8 cellular contexts compared by ENCODE assay signal in the genomic region with DNA sequence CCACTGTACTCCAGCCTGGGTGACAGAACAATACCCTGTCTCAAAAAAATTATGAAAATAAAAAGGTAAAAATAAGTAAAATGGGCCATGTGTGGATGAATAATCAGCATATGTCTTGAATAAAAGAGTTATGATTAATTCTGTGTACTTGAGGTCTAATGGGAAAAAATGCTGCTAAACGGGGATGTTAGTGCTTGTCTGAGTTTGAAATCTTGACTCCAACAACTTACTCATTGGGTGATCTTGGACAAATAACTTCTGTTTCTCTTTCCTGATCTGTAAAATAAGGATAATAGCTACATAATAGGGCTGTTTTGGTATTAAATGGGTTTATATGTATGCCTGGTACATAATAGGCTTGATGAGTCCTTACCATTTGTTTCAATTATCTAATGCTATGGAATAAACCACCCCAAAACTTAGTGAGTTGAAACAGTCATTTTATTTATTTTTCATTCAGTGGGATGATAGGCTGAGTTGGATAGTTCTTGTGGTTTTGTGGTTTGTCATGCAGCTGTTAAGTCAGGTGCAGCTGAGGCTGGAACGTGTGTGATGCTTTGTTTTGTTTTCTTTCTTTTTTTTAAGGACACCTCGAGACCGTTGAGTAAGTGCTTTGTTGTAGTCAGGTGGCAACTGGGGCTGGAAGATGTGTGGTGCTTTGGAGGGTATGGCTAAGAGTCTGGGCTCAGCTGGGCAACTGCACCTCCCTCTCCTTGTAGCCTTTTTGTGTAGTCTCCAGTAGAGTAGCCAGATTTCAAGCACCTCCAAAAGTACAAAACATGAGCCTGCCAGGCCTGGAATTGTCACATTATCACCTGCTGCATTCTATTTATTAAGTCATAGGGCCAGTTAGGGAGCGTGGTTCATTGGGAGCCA. TPM values are rescaled to one million over a fixed set of nuclear protein-coding genes. Genes with fewer than 3 reads are reported as not detected.
DNase-seq lines count a peak whose midpoint lies in the region; ATAC-seq and TF ChIP-seq lines count a peak whose summit lies in the region.

No MANE protein-coding gene starts in this region.

- H3K9me3 ChIP-seq in heart left ventricle, result peaks cover 0 to 10% (median 1%) of the 10 kb centered on the region in 12 donors
- no peaks in the 10 kb centered on the region for H3K9me3 ChIP-seq in right cardiac atrium (ENCODE audit: control insufficient read depth, low read length)
- no peaks in the 10 kb centered on the region for H3K9me3 ChIP-seq in aorta (ENCODE audit: control insufficient read depth, low read length)

- 49 to 59% (median 54%) methylated on average over 5 of the region's 5 CpGs for WGBS in heart left ventricle, 4 donors
- WGBS in right cardiac atrium, result 68% methylated on average over 5 of the region's 5 CpGs
- 65 to 74% methylated on average over 5 of the region's 5 CpGs for WGBS in aorta, 2 donors

- H3K36me3 ChIP-seq in heart left ventricle, result peaks cover 0 to 38% (median 22%) of the 10 kb centered on the region in 9 donors
- H3K36me3 ChIP-seq in aorta (ENCODE audit: control insufficient read depth in 1 of 2, insufficient read depth in 2 of 2, low read length in 1 of 2), result peaks cover 0 to 2% of the 10 kb centered on the region in 2 donors
- H3K36me3 ChIP-seq in H7 (replicated peaks; ENCODE audit: control insufficient read depth, insufficient read depth, low read length), result peaks cover 5% of the 10 kb centered on the region

- TF ChIP-seq CTCF in heart left ventricle (IDR thresholded peaks at IDR 0.05), result no peak

- peaks cover 3 to 52% (median 35%) of the 10 kb centered on the region in 12 donors for H3K4me1 ChIP-seq in heart left ventricle
- peaks cover 9% of the 10 kb centered on the region for H3K4me1 ChIP-seq in right cardiac atrium (ENCODE audit: control insufficient read depth, insufficient read depth, low read length)
- H3K4me1 ChIP-seq in aorta (ENCODE audit: control insufficient read depth in 1 of 2, insufficient read depth in 2 of 2, low read length in 2 of 2), result no peaks in the 10 kb centered on the region

- peak; percentile 36 to 76 (median 41) for ATAC-seq in heart left ventricle
- ATAC-seq in right cardiac atrium, result no peak
- ATAC-seq in HG02981 (IDR thresholded peaks at IDR 0.05; ENCODE audit: unreplicated experiment), result peak; percentile 49
- ATAC-seq in aorta (ENCODE audit: low FRiP score), result no peak

- H3K4me3 ChIP-seq in heart left ventricle, result no peak overlapping the region
- H3K4me3 ChIP-seq in right cardiac atrium (ENCODE audit: low read length), result no peak overlapping the region
- H3K4me3 ChIP-seq in aorta (ENCODE audit: low read length in 2 of 2), result no peak overlapping the region
- H3K4me3 ChIP-seq in H7 (ENCODE audit: insufficient read depth, low read depth, low read length), result no peak overlapping the region

- intact Hi-C loops in heart left ventricle (cut with DNase I) (no loop called here), right cardiac atrium (cut with DNase I) (no loop called here), aorta (cut with DNase I) (no loop called here)

- H3K27ac ChIP-seq in heart left ventricle, result peak overlapping the region in 8 of 12 donors; percentile 30 to 70 (median 60)
- H3K27ac ChIP-seq in right cardiac atrium (ENCODE audit: low read length), result no peak overlapping the region
- no peak overlapping the region for H3K27ac ChIP-seq in aorta (ENCODE audit: low read depth in 1 of 2, low read length in 2 of 2)

- DNase-seq in heart left ventricle (no peak), right cardiac atrium (no peak), NCI-H2196 treated with DMSO at 0.1 percent for 48 hours (lab: John Stamatoyannopoulos, UW; ENCODE audit: unreplicated experiment) (peak; percentile 43), myocyte (ENCODE audit: low read depth) (peak; percentile 98), aorta (no peak), H7 (no peak)
- DNase-seq in activated gamma-delta T cell treated with anti-CD3 and anti-CD28 coated beads, Interleukin-2, amount 50 U/mL, for 16 hours (ENCODE audit: low read depth), result peak; percentile 41

- no peak for TF ChIP-seq POLR2A in heart left ventricle (IDR thresholded peaks at IDR 0.05)

- H3K27me3 ChIP-seq in heart left ventricle (no peaks in the 10 kb centered on the region), right cardiac atrium (ENCODE audit: control insufficient read depth, insufficient read depth) (no peaks in the 10 kb centered on the region), aorta (ENCODE audit: control insufficient read depth in 1 of 2, insufficient read depth in 2 of 2, low read length in 1 of 2) (no peaks in the 10 kb centered on the region), H7 (ENCODE audit: control insufficient read depth, insufficient read depth, low read length) (no peaks in the 10 kb centered on the region)

RNA-seq across cellular contexts. Expression of gene MDM4, which starts 4.9 kb away (rescaled TPM):
- 10 to 100 TPM in 8 of 9 donors, 1 to 10 TPM in 1; 8.9 to 48.7 (median 33.0) TPM for total RNA-seq in heart left ventricle
- 10 to 100 TPM in 1 of 2 donors, 1 to 10 TPM in 1; 5.7 to 15.0 TPM for polyA plus RNA-seq in heart left ventricle
- 10 to 100 TPM; 29.9 to 48.2 (median 34.9) TPM for total RNA-seq in right cardiac atrium
- 10.5 TPM for polyA plus RNA-seq in right cardiac atrium
- total RNA-seq in myocyte, result 27.7 and 36.3 TPM in 2 replicates
- 11.2 TPM for polyA plus RNA-seq in myocyte (2012)
- total RNA-seq in aorta, result 100 to 1,000 TPM; 104 to 141 TPM
- polyA plus RNA-seq in aorta, result 10 to 100 TPM in 1 of 2 donors, 1 to 10 TPM in 1; 4.8 to 11.0 TPM
- 15.9 and 17.6 TPM in 2 replicates for total RNA-seq in H7 (2014; rRNA removed; shearing (Covaris generic))

RNA-seq across cellular contexts. Expression of gene PIK3C2B, which starts 26.5 kb away (rescaled TPM):
- total RNA-seq in heart left ventricle (10 to 100 TPM; 12.9 to 42.5 (median 19.8) TPM), right cardiac atrium (10 to 100 TPM; 24.9 to 32.7 (median 29.0) TPM), myocyte (4.9 and 5.6 TPM in 2 replicates), aorta (10 to 100 TPM; 41.3 to 87.5 TPM)
- polyA plus RNA-seq in heart left ventricle (10 to 100 TPM in 1 of 2 donors, 1 to 10 TPM in 1; 9.2 to 11.9 TPM), right cardiac atrium (13.3 TPM), aorta (10 to 100 TPM in 1 of 2 donors, 1 to 10 TPM in 1; 9.3 to 12.4 TPM)
- 7.9 TPM for polyA plus RNA-seq in myocyte (2012)
- 14.7 and 18.1 TPM in 2 replicates for total RNA-seq in H7 (2014; rRNA removed; shearing (Covaris generic))

Comparison
In these comparisons a context has a peak if more than half of its experiments do, and no peak if none do; other contexts are left out.
1. ATAC-seq: peak in heart left ventricle (4 of 4) and HG02981 (single experiment); none in right cardiac atrium (0 of 2) and aorta (single experiment).
2. H3K27ac ChIP-seq: peak in heart left ventricle (8 of 12); none in right cardiac atrium (single experiment) and aorta (0 of 2).
3. DNase-seq: peak in NCI-H2196 treated with DMSO at 0.1 percent for 48 hours (single experiment), activated gamma-delta T cell treated with anti-CD3 and anti-CD28 coated beads, Interleukin-2, amount 50 U/mL, for 16 hours (single experiment) and myocyte (single experiment); none in heart left ventricle (0 of 5), right cardiac atrium (0 of 3), aorta (0 of 2) and H7 (single experiment).